ENCODE assay signal across 8 cellular contexts in the genomic region with DNA sequence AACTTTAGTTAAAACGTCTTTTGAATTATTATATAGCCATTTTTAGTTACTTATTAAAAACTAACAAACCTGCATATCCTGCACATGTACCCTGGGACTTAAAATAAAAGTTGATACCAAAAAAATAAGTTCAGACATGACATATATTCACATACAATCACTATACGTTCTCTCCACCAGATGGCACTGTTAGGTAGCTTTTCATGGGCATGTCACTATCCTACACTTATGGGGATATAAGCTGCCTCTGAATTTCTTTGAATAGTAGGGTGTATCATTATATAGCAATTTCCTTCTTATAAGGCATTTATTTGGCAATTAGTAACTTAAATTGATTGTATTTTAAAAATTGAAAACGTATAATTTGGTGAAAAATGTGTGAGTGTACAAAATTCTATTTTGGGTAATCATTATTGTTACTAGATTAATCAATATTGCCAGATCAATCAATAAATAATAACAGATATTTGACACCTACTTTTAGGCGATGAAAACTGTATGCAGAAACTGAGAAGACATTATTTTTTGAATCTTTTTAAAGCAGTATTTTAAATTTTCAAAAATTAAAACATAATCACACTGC. TPM values are rescaled to one million over a fixed set of nuclear protein-coding genes. Genes with fewer than 3 reads are reported as not detected.
A peak's percentile ranks its signal among the peaks of the same experiment; 100 is the strongest.
DNase-seq lines count a peak whose midpoint lies in the region; ATAC-seq and TF ChIP-seq lines count a peak whose summit lies in the region.

No MANE protein-coding gene starts in this region.

- H3K27me3 ChIP-seq in left lung = peaks cover 0 to 10% of the 10 kb centered on the region in 2 donors

- H3K27ac Mint-ChIP-seq in central memory CD8-positive, alpha-beta T cell (ENCODE audit: low read depth) = no peak overlapping the region

- DNase-seq in AG09309 (ENCODE audit: low read depth) (peak; percentile 41), NCI-H1092 (lab: John Stamatoyannopoulos, UW) (peak; percentile 26), SIG-M5 (lab: John Stamatoyannopoulos, UW) (peak; percentile 21), left lung (no peak), stromal cell of bone marrow (ENCODE audit: low read depth) (peak; percentile 38)
- peak in 1 of 2 donors; percentile 22 for DNase-seq in central memory CD8-positive, alpha-beta T cell (ENCODE audit: low spot score in 2 of 2)

- ATAC-seq in HG02623 (IDR thresholded peaks at IDR 0.05; ENCODE audit: unreplicated experiment) = peak; percentile 73
- peak; percentile 52 for ATAC-seq in central memory CD8-positive, alpha-beta T cell (replicated peaks; ENCODE audit: extremely low read depth, poor library complexity, severe bottlenecking)
- peak; percentile 92 for ATAC-seq in left lung

- H3K27me3 Mint-ChIP-seq in central memory CD8-positive, alpha-beta T cell = peaks cover 58% of the 10 kb centered on the region

- peak; percentile 65 for TF ChIP-seq CTCF in AG09309 (IDR thresholded peaks at IDR 0.05; ENCODE audit: control insufficient read depth, insufficient read depth, low read depth, low read length, missing control alignments)
- peak; percentile 36; the same call in 1 of the 2 replicates for TF ChIP-seq CTCF in GM12874 (IDR thresholded peaks at IDR 0.05; ENCODE audit: insufficient read depth, low read depth, low read length)
- peak; percentile 62 to 66 for TF ChIP-seq CTCF in left lung (IDR thresholded peaks at IDR 0.05)

- no peaks in the 10 kb centered on the region for H3K4me1 ChIP-seq in left lung

- H3K4me3 Mint-ChIP-seq in central memory CD8-positive, alpha-beta T cell = no peak overlapping the region

- no peak overlapping the region for H3K27ac ChIP-seq in left lung

- H3K9me3 ChIP-seq in left lung = no peaks in the 10 kb centered on the region

- no peaks in the 10 kb centered on the region for H3K9me3 Mint-ChIP-seq in central memory CD8-positive, alpha-beta T cell

- H3K36me3 ChIP-seq in left lung = no peaks in the 10 kb centered on the region

- intact Hi-C loops in left lung (cut with DNase I) = no loop called here

- H3K4me3 ChIP-seq in AG09309 (ENCODE audit: control insufficient read depth, low read depth, low read length) = no peak overlapping the region
- no peak overlapping the region for H3K4me3 ChIP-seq in left lung

- no peaks in the 10 kb centered on the region for H3K36me3 Mint-ChIP-seq in central memory CD8-positive, alpha-beta T cell (ENCODE audit: insufficient read depth)

- no peaks in the 10 kb centered on the region for H3K4me1 Mint-ChIP-seq in central memory CD8-positive, alpha-beta T cell

RNA-seq across cellular contexts. Expression of a gene that starts 31.8 kb away (rescaled TPM):
- not detected for total RNA-seq in left lung

RNA-seq across cellular contexts. Expression of a gene that starts 55.3 kb away (rescaled TPM):
- not detected for total RNA-seq in left lung

Comparison
In these comparisons a context has a peak if more than half of its experiments do, and no peak if none do; other contexts are left out.
1. DNase-seq: peak in AG09309 (single experiment), NCI-H1092 (single experiment), SIG-M5 (single experiment) and stromal cell of bone marrow (single experiment); none in left lung (0 of 2).
2. Peak in every context shown above with its lines, with median percentiles within 50 percentile points of each other: CTCF ChIP-seq and ATAC-seq.